21 cellular contexts compared by ENCODE assay signal in the genomic region with DNA sequence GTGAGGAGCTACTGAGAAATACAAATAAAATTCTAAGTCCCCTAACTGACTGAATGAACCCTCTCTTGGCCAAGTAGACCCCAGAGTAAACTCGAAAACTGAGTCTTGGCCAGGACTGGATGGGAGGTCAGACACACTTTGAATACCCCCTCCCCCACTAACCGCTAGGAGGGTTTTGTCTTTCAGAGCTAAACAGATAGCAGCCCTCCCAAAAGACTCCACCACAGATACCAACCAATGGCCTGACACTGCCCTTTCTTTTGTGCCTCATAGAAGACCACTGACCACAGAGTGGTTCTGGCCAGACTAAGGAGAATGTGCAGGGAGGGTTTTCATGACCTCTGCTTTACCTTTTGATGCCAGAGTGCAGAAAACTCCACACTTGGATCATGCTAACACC. TPM values are rescaled to one million over a fixed set of nuclear protein-coding genes. Genes with fewer than 3 reads are reported as not detected.
DNase-seq lines count a peak whose midpoint lies in the region; ATAC-seq, FAIRE-seq and TF ChIP-seq lines count a peak whose summit lies in the region.
"Had no signal": no experiment of that assay in that cellular context is flagged by ENCODE, and none has a peak within 500 bp of the region (broad histone marks: within the 10 kb centered on the region; RNA-seq: fewer than 3 reads in every experiment).

No MANE protein-coding gene starts in this region.

- H3K27me3 ChIP-seq in GM23338 (ENCODE audit: insufficient read depth) (no peaks in the 10 kb centered on the region), H1 (replicated peaks in 1 of 4; ENCODE audit: control insufficient read depth in 3 of 4, extremely low read depth in 1 of 4, insufficient read depth in 3 of 4, low read length in 3 of 4) (no peaks in the 10 kb centered on the region), neural progenitor cell (no peaks in the 10 kb centered on the region), dorsolateral prefrontal cortex (peaks cover 0 to 2% (median 0%) of the 10 kb centered on the region in 45 donors)
- H3K27me3 ChIP-seq: BE2C had no signal

- peak overlapping the region; percentile 18 for H4K91ac ChIP-seq in H1 (replicated peaks; ENCODE audit: insufficient read length, low read length)

- H2AFZ ChIP-seq in GM23338 (peak overlapping the region; percentile 92), H1 (ENCODE audit: low read length) (0 out of 2 replicates have a peak overlapping the region, but pooled peaks have one; percentile 50), neural progenitor cell (replicated peaks) (peak overlapping the region; percentile 60)

- no peak overlapping the region for H4K5ac ChIP-seq in H1 (ENCODE audit: insufficient read length, low read depth, low read length)

- H2BK5ac ChIP-seq in H1 (ENCODE audit: low read depth, low read length) = no peak overlapping the region

- H3K56ac ChIP-seq in H1 (replicated peaks; ENCODE audit: insufficient read length, low read depth, low read length) = no peak overlapping the region

- peak overlapping the region; percentile 34; the same call in 1 of the 2 replicates for H2BK20ac ChIP-seq in H1 (ENCODE audit: low read length)

- no peak overlapping the region for H3K23ac ChIP-seq in H1 (ENCODE audit: insufficient read length)

- no peak overlapping the region for H3K14ac ChIP-seq in H1 (ENCODE audit: insufficient read length)

- no peaks in the 10 kb centered on the region; the same call in 1 of the 2 replicates for H3K9me2 ChIP-seq in GM23338 (ENCODE audit: insufficient read depth)

- TF ChIP-seq POLR2A in H1 (IDR thresholded peaks at IDR 0.05; ENCODE audit: control extremely low read depth in 1 of 2, low read depth in 2 of 2, low read length in 2 of 2) = no peak

- ATAC-seq in GM23338 = peak; percentile 81
- ATAC-seq: HCT116 had no signal

- intact Hi-C loops in dorsolateral prefrontal cortex (cut with DNase I) = no loop called here

- no peaks in the 10 kb centered on the region for H3K9me3 ChIP-seq in H1 (ENCODE audit: insufficient read depth in 2 of 2, low read depth in 1 of 2, low read length in 1 of 2)
- H3K9me3 ChIP-seq in neural progenitor cell (ENCODE audit: low read depth) = no peaks in the 10 kb centered on the region
- H3K9me3 ChIP-seq: BE2C had no signal

- H3K23me2 ChIP-seq in H1 (ENCODE audit: low read depth, low read length) = no peaks in the 10 kb centered on the region

- no peaks in the 10 kb centered on the region for H3K9me3 Mint-ChIP-seq in GM23338
- H3K9me3 Mint-ChIP-seq in neural progenitor cell = no peaks in the 10 kb centered on the region
- no peaks in the 10 kb centered on the region for H3K9me3 Mint-ChIP-seq in activated CD4-positive, alpha-beta memory T cell treated with anti-CD3 and anti-CD28 coated beads, Interleukin-2, amount 10 ng/mL, durations not matched to agents 7 days and 5 days

- H3K4me3 ChIP-seq in GM23338 (no peak overlapping the region; the same call in 1 of the 2 replicates), H1 (ENCODE audit: extremely low read depth in 1 of 4, insufficient read depth in 2 of 4, low read depth in 3 of 4, low read length in 4 of 4) (no peak overlapping the region), neural progenitor cell (no peak overlapping the region), dorsolateral prefrontal cortex (no peak overlapping the region)

- H3K27ac Mint-ChIP-seq in GM23338 = no peak overlapping the region
- H3K27ac Mint-ChIP-seq in neural progenitor cell = no peak overlapping the region
- H3K27ac Mint-ChIP-seq in activated CD4-positive, alpha-beta memory T cell treated with anti-CD3 and anti-CD28 coated beads, Interleukin-2, amount 10 ng/mL, durations not matched to agents 7 days and 5 days = no peak overlapping the region
- H3K27ac Mint-ChIP-seq: CD4-positive, alpha-beta memory T cell had no signal

- no peak for TF ChIP-seq RAD21 in H1 (IDR thresholded peaks at IDR 0.05 in 1 of 2, conservative IDR thresholded peaks at IDR 0.05 in 1 of 2; ENCODE audit: low read depth in 2 of 2, low read length in 2 of 2)

- no peak overlapping the region; the same call in 1 of the 2 replicates for H3K18ac ChIP-seq in H1 (ENCODE audit: extremely low read depth, low read length)

- H3K4me1 ChIP-seq in GM23338 (ENCODE audit: insufficient read depth) (peaks cover 38% of the 10 kb centered on the region), H1 (replicated peaks in 1 of 4; ENCODE audit: control insufficient read depth in 3 of 4, insufficient read depth in 4 of 4, low read length in 3 of 4) (peaks cover 0 to 8% (median 4%) of the 10 kb centered on the region in 4 experiments; a peak in 4 of 7 replicates), neural progenitor cell (no peaks in the 10 kb centered on the region)
- H3K4me1 ChIP-seq: BE2C had no signal

- H3K36me3 ChIP-seq in GM23338 (ENCODE audit: insufficient read depth) = no peaks in the 10 kb centered on the region
- H3K36me3 ChIP-seq in H1 (ENCODE audit: control insufficient read depth in 2 of 4, insufficient read depth in 4 of 4, low read length in 3 of 4) = no peaks in the 10 kb centered on the region
- no peaks in the 10 kb centered on the region for H3K36me3 ChIP-seq in neural progenitor cell
- H3K36me3 ChIP-seq: BE2C had no signal

- H3K27ac ChIP-seq in GM23338 (ENCODE audit: low read depth) (no peak overlapping the region), H1 (ENCODE audit: low read depth, low read length) (no peak overlapping the region), neural progenitor cell (no peak overlapping the region), dorsolateral prefrontal cortex (no peak overlapping the region)
- H3K27ac ChIP-seq: C4-2B had no signal

- DNase-seq in GM23338 (ENCODE audit: low spot score) = peak; percentile 41
- DNase-seq in OCI-M1 (lab: John Stamatoyannopoulos, UW) = peak; percentile 35
- DNase-seq in H1 (ENCODE audit: low read depth in 1 of 2, low spot score in 2 of 2) = no peak
- DNase-seq in neural progenitor cell (ENCODE audit: low spot score) = no peak
- no peak for DNase-seq in NCI-H82 (lab: John Stamatoyannopoulos, UW)
- no peak for DNase-seq in activated CD4-positive, alpha-beta memory T cell treated with anti-CD3 and anti-CD28 coated beads, Interleukin-2, amount 10 ng/mL, durations not matched to agents 7 days and 5 days
- DNase-seq in dorsolateral prefrontal cortex = no peak
- DNase-seq: BE2C; CD4-positive, alpha-beta memory T cell; COR-L47; DMS153; DMS79 treated with DMSO at 0.1 percent for 48 hours; GF-D8; Karpas-422 had no signal

- no peaks in the 10 kb centered on the region for H3K79me1 ChIP-seq in H1 (ENCODE audit: low read depth, low read length)

- TF ChIP-seq EP300 in H1 (IDR thresholded peaks at IDR 0.05; ENCODE audit: borderline replicate concordance in 1 of 2, low read depth in 2 of 2, low read length in 2 of 2) = no peak

- H4K20me1 ChIP-seq in GM23338 (replicated peaks; ENCODE audit: insufficient read depth) = no peaks in the 10 kb centered on the region
- H4K20me1 ChIP-seq in H1 (replicated peaks in 1 of 2; ENCODE audit: control insufficient read depth in 1 of 2, insufficient read depth in 2 of 2, low read length in 2 of 2) = no peaks in the 10 kb centered on the region
- no peaks in the 10 kb centered on the region for H4K20me1 ChIP-seq in neural progenitor cell (ENCODE audit: low read depth)

- peak overlapping the region; percentile 63; the same call in 1 of the 2 replicates for H3K4me2 ChIP-seq in GM23338
- 0 out of 4 replicates have a peak overlapping the region, but pooled peaks of 1 of the 2 experiments have one; percentile 8 for H3K4me2 ChIP-seq in H1 (ENCODE audit: insufficient read depth in 1 of 2, low read depth in 2 of 2, low read length in 2 of 2)
- H3K4me2 ChIP-seq in neural progenitor cell = no peak overlapping the region

- POLR2A ChIA-PET in H1 (lab: Charles Lee; ENCODE audit: partially characterized antibody) = no interaction called here
- POLR2A ChIA-PET in activated CD4-positive, alpha-beta memory T cell treated with anti-CD3 and anti-CD28 coated beads, Interleukin-2, amount 10 ng/mL, durations not matched to agents 7 days and 5 days (lab: Charles Lee) = no interaction called here

- H3K27me3 Mint-ChIP-seq in GM23338 (ENCODE audit: insufficient read depth, low read depth, poor library complexity) (no peaks in the 10 kb centered on the region), neural progenitor cell (ENCODE audit: insufficient read depth, low read depth) (no peaks in the 10 kb centered on the region)
- peaks cover 13% of the 10 kb centered on the region for H3K27me3 Mint-ChIP-seq in activated CD4-positive, alpha-beta memory T cell treated with anti-CD3 and anti-CD28 coated beads, Interleukin-2, amount 10 ng/mL, durations not matched to agents 7 days and 5 days

- no peak overlapping the region for H2BK120ac ChIP-seq in H1 (replicated peaks; ENCODE audit: low read depth, low read length)

- no peak overlapping the region for H2BK15ac ChIP-seq in H1 (ENCODE audit: low read length)

- H3F3A ChIP-seq in GM23338 (replicated peaks; ENCODE audit: low read depth) (no peaks in the 10 kb centered on the region), neural progenitor cell (ENCODE audit: low read depth) (no peaks in the 10 kb centered on the region)

- H3K9ac ChIP-seq in H1 (replicated peaks in 1 of 4; ENCODE audit: extremely low read depth in 1 of 4, low read depth in 3 of 4, low read length in 3 of 4) = no peak overlapping the region
- H3K9ac ChIP-seq in neural progenitor cell = no peak overlapping the region

- CTCF ChIA-PET in H1 (lab: Charles Lee; ENCODE audit: partially characterized antibody) = interaction anchor here (1.2 to 1.3 kb wide), 3 partner anchors 9 to 90 kb away, joined by 3 to 7 read pairs (median 4); no protein-coding TSS in a partner anchor
- CTCF ChIA-PET in activated CD4-positive, alpha-beta memory T cell treated with anti-CD3 and anti-CD28 coated beads, Interleukin-2, amount 10 ng/mL, durations not matched to agents 7 days and 5 days (lab: Charles Lee) = no interaction called here

- H3K4ac ChIP-seq in H1 (replicated peaks; ENCODE audit: insufficient read length, low read depth, low read length) = no peak overlapping the region

- H3K79me2 ChIP-seq in GM23338 (replicated peaks; ENCODE audit: insufficient read depth) (no peaks in the 10 kb centered on the region), H1 (ENCODE audit: control insufficient read depth in 1 of 2, insufficient read depth in 2 of 2, low read length in 2 of 2) (no peaks in the 10 kb centered on the region), neural progenitor cell (ENCODE audit: low read depth) (no peaks in the 10 kb centered on the region)

- 60% methylated on average over 2 of the region's 2 CpGs; no CpG with 5 or more reads in 1 of the 2 experiments for WGBS in H1 (ENCODE audit: extremely low coverage in 1 of 2, insufficient coverage in 1 of 2, insufficient read length in 1 of 2, insufficient replicate concordance in 2 of 2, low coverage in 1 of 2, low lambda C conversion rate in 2 of 2, missing lambda C conversion rate in 1 of 2), 2 experiments

- FAIRE-seq in H1 (lab: Jason Lieb, UNC) = no peak
- FAIRE-seq: A204.1, D721Med, GM12892, HTR-8/SVneo had no signal

- TF ChIP-seq CTCF in GM23338 (conservative IDR thresholded peaks at IDR 0.05; ENCODE audit: low read depth in 2 of 2) (no peak), H1 (IDR thresholded peaks at IDR 0.05; ENCODE audit: control extremely low read depth in 1 of 3, insufficient read depth in 1 of 3, low read depth in 1 of 3, low read length in 3 of 3) (no peak), neural progenitor cell (IDR thresholded peaks at IDR 0.05) (no peak), dorsolateral prefrontal cortex (IDR thresholded peaks at IDR 0.05 in 54 of 56, conservative IDR thresholded peaks at IDR 0.05 in 2 of 56; ENCODE audit: low read depth in 1 of 56, partially characterized antibody in 56 of 56) (no peak)

- H2AK5ac ChIP-seq in H1 (ENCODE audit: low read depth, low read length) = no peak overlapping the region

- H3K4me1 Mint-ChIP-seq in GM23338 (peaks cover 36% of the 10 kb centered on the region), neural progenitor cell (no peaks in the 10 kb centered on the region)
- no peaks in the 10 kb centered on the region for H3K4me1 Mint-ChIP-seq in activated CD4-positive, alpha-beta memory T cell treated with anti-CD3 and anti-CD28 coated beads, Interleukin-2, amount 10 ng/mL, durations not matched to agents 7 days and 5 days
- H3K4me1 Mint-ChIP-seq: CD4-positive, alpha-beta memory T cell had no signal

- 0 out of 2 replicates have a peak overlapping the region, but pooled peaks have one; percentile 28 for H2BK12ac ChIP-seq in H1 (ENCODE audit: low read depth, low read length)

- no peaks in the 10 kb centered on the region for H3K36me3 Mint-ChIP-seq in GM23338 (ENCODE audit: low read depth)
- H3K36me3 Mint-ChIP-seq in neural progenitor cell = no peaks in the 10 kb centered on the region
- H3K36me3 Mint-ChIP-seq in activated CD4-positive, alpha-beta memory T cell treated with anti-CD3 and anti-CD28 coated beads, Interleukin-2, amount 10 ng/mL, durations not matched to agents 7 days and 5 days (ENCODE audit: low read depth) = no peaks in the 10 kb centered on the region
- H3K36me3 Mint-ChIP-seq: CD4-positive, alpha-beta memory T cell had no signal

- no peak overlapping the region for H3K4me3 Mint-ChIP-seq in GM23338
- no peak overlapping the region for H3K4me3 Mint-ChIP-seq in neural progenitor cell
- H3K4me3 Mint-ChIP-seq in activated CD4-positive, alpha-beta memory T cell treated with anti-CD3 and anti-CD28 coated beads, Interleukin-2, amount 10 ng/mL, durations not matched to agents 7 days and 5 days = no peak overlapping the region
- H3K4me3 Mint-ChIP-seq: CD4-positive, alpha-beta memory T cell had no signal

- H4K8ac ChIP-seq in H1 (ENCODE audit: extremely low read depth, insufficient read depth, low read length) = no peak overlapping the region

RNA-seq across cellular contexts. Expression of a gene that starts 42.1 kb away (rescaled TPM):
- total RNA-seq in GM23338 (2014; rRNA removed; shearing (Covaris generic)) = not detected in 2 replicates
- polyA plus RNA-seq in GM23338 (2016; fragmentation: Nextera tagmentation; extraction: Ambion mirVana) (not detected in 2 replicates), H1 (2011; rRNA removed) (not detected in 2 replicates)
- total RNA-seq in H1 (2021; fragmentation: NEBNext Ultra II Directional; extraction: Animal tissue kit (Norgen Biotek cat#: 25700)) = not detected in 2 replicates
- polyA plus RNA-seq in H1 (2011; cell fraction: cytosol; rRNA removed) = not detected
- polyA plus RNA-seq in H1 (2011; cell fraction: nucleus; rRNA removed) = not detected
- not detected in 4 replicates for polyA plus RNA-seq in H1 (2012, experiment 1 of 2)
- polyA plus RNA-seq in H1 (2012, experiment 2 of 2) = not detected
- polyA plus RNA-seq in H1 (2013, experiment 1 of 2) = not detected
- polyA plus RNA-seq in H1 (2013, experiment 2 of 2) = not detected
- polyA minus RNA-seq in H1 (2011; rRNA and poly(A)+ RNA removed) = not detected in 2 replicates
- polyA minus RNA-seq in H1 (2011; cell fraction: cytosol; rRNA and poly(A)+ RNA removed) = not detected
- polyA minus RNA-seq in H1 (2011; cell fraction: nucleus; rRNA and poly(A)+ RNA removed) = not detected
- total RNA-seq in neural progenitor cell (ENCODE audit: low replicate concordance) (not detected in 2 replicates), dorsolateral prefrontal cortex (not detected)
- not detected for total RNA-seq in activated CD4-positive, alpha-beta memory T cell treated with anti-CD3 and anti-CD28 coated beads, Interleukin-2, amount 10 ng/mL, durations not matched to agents 7 days and 5 days
- total RNA-seq: CD4-positive, alpha-beta memory T cell; H4 had no signal
- polyA plus RNA-seq: CD4-positive, alpha-beta memory T cell had no signal

Comparison
In these comparisons a context has a peak if more than half of its experiments do, and no peak if none do; other contexts are left out.
1. DNase-seq: peak in GM23338 (single experiment) and OCI-M1 (single experiment); none in H1 (0 of 2), neural progenitor cell (single experiment), NCI-H82 (single experiment), activated CD4-positive, alpha-beta memory T cell treated with anti-CD3 and anti-CD28 coated beads, Interleukin-2, amount 10 ng/mL, durations not matched to agents 7 days and 5 days (single experiment) and dorsolateral prefrontal cortex (0 of 10).
2. Peak in every context shown above with its lines, with median percentiles within 50 percentile points of each other: H2AFZ ChIP-seq.